ENCODE assay signal across 9 cellular contexts in the genomic region with DNA sequence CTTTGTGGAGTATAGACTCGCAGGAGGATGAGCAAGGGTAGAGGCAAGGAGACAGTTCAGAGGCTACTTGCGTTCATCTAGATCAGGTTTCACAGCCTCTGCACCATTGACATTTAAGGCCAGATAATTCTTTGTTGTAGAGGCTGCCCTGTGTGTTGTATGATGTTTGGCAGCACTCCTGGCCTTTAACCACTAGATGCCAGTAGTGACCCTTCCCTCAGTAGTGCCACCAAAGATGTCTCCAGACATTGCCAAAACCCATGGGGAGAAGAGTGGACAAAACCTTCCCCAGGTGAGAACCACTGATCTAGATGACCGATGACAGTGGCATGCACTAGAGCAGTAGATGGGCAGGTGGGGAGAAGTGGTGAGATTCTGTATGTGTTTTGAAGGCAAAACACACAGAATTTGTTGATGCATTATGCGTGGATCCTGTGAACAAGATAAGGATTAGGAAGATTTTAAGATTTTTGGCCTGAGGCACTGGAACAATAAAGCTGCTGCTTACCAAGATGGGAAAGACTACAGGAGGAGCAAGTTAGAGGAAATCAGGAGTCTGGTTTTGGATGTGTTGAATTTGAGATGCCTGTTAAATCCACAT. TPM values are rescaled to one million over a fixed set of nuclear protein-coding genes. Genes with fewer than 3 reads are reported as not detected.
DNase-seq lines count a peak whose midpoint lies in the region; ATAC-seq and TF ChIP-seq lines count a peak whose summit lies in the region.
"Had no signal": no experiment of that assay in that cellular context is flagged by ENCODE, and none has a peak within 500 bp of the region (broad histone marks: within the 10 kb centered on the region; RNA-seq: fewer than 3 reads in every experiment).

No MANE protein-coding gene starts in this region.

- H3K27me3 Mint-ChIP-seq in activated T-helper 2 cell treated with anti-CD3 and anti-CD28 coated beads, Interferon-gamma antibody, Interleukin-2, Interleukin-4, amounts not matched to agents 10 μg/mL and 5 μg/mL and 100 μg/mL, durations not matched to agents 14 hours and 24 hours and 36 hours (ENCODE audit: low read depth), result peaks cover 13% of the 10 kb centered on the region

- H3K36me3 Mint-ChIP-seq in activated T-helper 2 cell treated with anti-CD3 and anti-CD28 coated beads, Interferon-gamma antibody, Interleukin-2, Interleukin-4, amounts not matched to agents 10 μg/mL and 5 μg/mL and 100 μg/mL, durations not matched to agents 14 hours and 24 hours and 36 hours (ENCODE audit: low read depth), result no peaks in the 10 kb centered on the region

- H3K4me3 Mint-ChIP-seq in activated T-helper 2 cell treated with anti-CD3 and anti-CD28 coated beads, Interferon-gamma antibody, Interleukin-2, Interleukin-4, amounts not matched to agents 10 μg/mL and 5 μg/mL and 100 μg/mL, durations not matched to agents 14 hours and 24 hours and 36 hours (ENCODE audit: low read depth), result no peak overlapping the region

- no peak for TF ChIP-seq POLR2A in right lobe of liver (IDR thresholded peaks at IDR 0.05)

- ATAC-seq in right lobe of liver, result peak; percentile 96 to 99 (median 97)
- no peak for ATAC-seq in GM19324 (IDR thresholded peaks at IDR 0.05; ENCODE audit: low FRiP score, unreplicated experiment)
- ATAC-seq in GM21576 (IDR thresholded peaks at IDR 0.05; ENCODE audit: unreplicated experiment), result no peak

- H3K27ac ChIP-seq in right lobe of liver, result no peak overlapping the region
- H3K27ac ChIP-seq: neutrophil had no signal

- H3K36me3 ChIP-seq in H7 (replicated peaks; ENCODE audit: control insufficient read depth, insufficient read depth, low read length) (no peaks in the 10 kb centered on the region), right lobe of liver (no peaks in the 10 kb centered on the region)
- H3K36me3 ChIP-seq: neutrophil had no signal

- no peaks in the 10 kb centered on the region; the same call in 1 of the 2 replicates for H3K27me3 ChIP-seq in H7 (ENCODE audit: control insufficient read depth, insufficient read depth, low read length)
- no peaks in the 10 kb centered on the region for H3K27me3 ChIP-seq in right lobe of liver

- no peak overlapping the region for H3K4me3 ChIP-seq in H7 (ENCODE audit: insufficient read depth, low read depth, low read length)
- no peak overlapping the region for H3K4me3 ChIP-seq in right lobe of liver

- intact Hi-C loops in right lobe of liver (cut with DNase I), result loop anchor here (5.0 to 10.0 kb wide), 3 partner anchors 72 to 142 kb away; no protein-coding TSS in a partner anchor
- intact Hi-C loops in activated T-helper 2 cell treated with anti-CD3 and anti-CD28 coated beads, Interferon-gamma antibody, Interleukin-2, Interleukin-4, amounts not matched to agents 10 μg/mL and 5 μg/mL and 100 μg/mL, durations not matched to agents 14 hours and 24 hours and 36 hours (cut with micrococcal nuclease), result no loop called here

- no peaks in the 10 kb centered on the region for H3K9me3 Mint-ChIP-seq in activated T-helper 2 cell treated with anti-CD3 and anti-CD28 coated beads, Interferon-gamma antibody, Interleukin-2, Interleukin-4, amounts not matched to agents 10 μg/mL and 5 μg/mL and 100 μg/mL, durations not matched to agents 14 hours and 24 hours and 36 hours

- H3K4me1 Mint-ChIP-seq in activated T-helper 2 cell treated with anti-CD3 and anti-CD28 coated beads, Interferon-gamma antibody, Interleukin-2, Interleukin-4, amounts not matched to agents 10 μg/mL and 5 μg/mL and 100 μg/mL, durations not matched to agents 14 hours and 24 hours and 36 hours (ENCODE audit: low read depth), result peaks cover 9% of the 10 kb centered on the region

- no peak overlapping the region for H3K27ac Mint-ChIP-seq in activated T-helper 2 cell treated with anti-CD3 and anti-CD28 coated beads, Interferon-gamma antibody, Interleukin-2, Interleukin-4, amounts not matched to agents 10 μg/mL and 5 μg/mL and 100 μg/mL, durations not matched to agents 14 hours and 24 hours and 36 hours

- H3K9me3 ChIP-seq in right lobe of liver, result no peaks in the 10 kb centered on the region
- H3K9me3 ChIP-seq: neutrophil had no signal

- no peaks in the 10 kb centered on the region for H3K4me1 ChIP-seq in right lobe of liver

- WGBS in right lobe of liver (ENCODE audit: insufficient coverage, low coverage, low lambda C conversion rate, missing lambda C conversion rate), result 66% methylated on average over 3 of the region's 4 CpGs

- peak; percentile 67 to 85 (median 78) for TF ChIP-seq CTCF in right lobe of liver (IDR thresholded peaks at IDR 0.05)

- DNase-seq in DMS153 treated with DMSO at 0.1 percent for 48 hours (lab: John Stamatoyannopoulos, UW; ENCODE audit: unreplicated experiment), result peak; percentile 84
- peak; percentile 30 for DNase-seq in H7
- peak; percentile 31 for DNase-seq in NCI-H774 (lab: John Stamatoyannopoulos, UW)
- DNase-seq in cerebellar cortex (ENCODE audit: low spot score), result peak; percentile 91
- DNase-seq in right lobe of liver, result peak in 1 of 3 donors; percentile 59
- DNase-seq in activated T-helper 2 cell treated with anti-CD3 and anti-CD28 coated beads, Interferon-gamma antibody, Interleukin-2, Interleukin-4, amounts not matched to agents 10 μg/mL and 5 μg/mL and 100 μg/mL, durations not matched to agents 14 hours and 24 hours and 36 hours (ENCODE audit: low spot score), result no peak

RNA-seq across cellular contexts. Expression of a gene that starts 9.9 kb away (rescaled TPM):
- total RNA-seq in H7 (2014; rRNA removed; shearing (Covaris generic)), result 38.3 and 53.9 TPM in 2 replicates
- total RNA-seq in right lobe of liver, result 10 to 100 TPM in 4 of 6 experiments, 1 to 10 TPM in 2; 9.0 to 18.7 (median 13.0) TPM
- total RNA-seq in activated T-helper 2 cell treated with anti-CD3 and anti-CD28 coated beads, Interferon-gamma antibody, Interleukin-2, Interleukin-4, amounts not matched to agents 10 μg/mL and 5 μg/mL and 100 μg/mL, durations not matched to agents 14 hours and 24 hours and 36 hours, result 36.9 and 38.8 TPM in 2 replicates

Comparison
In these comparisons a context has a peak if more than half of its experiments do, and no peak if none do; other contexts are left out.
1. ATAC-seq: peak in right lobe of liver (4 of 4); none in GM19324 (single experiment) and GM21576 (single experiment).